ENCODE assay signal across 10 cellular contexts in the genomic region with DNA sequence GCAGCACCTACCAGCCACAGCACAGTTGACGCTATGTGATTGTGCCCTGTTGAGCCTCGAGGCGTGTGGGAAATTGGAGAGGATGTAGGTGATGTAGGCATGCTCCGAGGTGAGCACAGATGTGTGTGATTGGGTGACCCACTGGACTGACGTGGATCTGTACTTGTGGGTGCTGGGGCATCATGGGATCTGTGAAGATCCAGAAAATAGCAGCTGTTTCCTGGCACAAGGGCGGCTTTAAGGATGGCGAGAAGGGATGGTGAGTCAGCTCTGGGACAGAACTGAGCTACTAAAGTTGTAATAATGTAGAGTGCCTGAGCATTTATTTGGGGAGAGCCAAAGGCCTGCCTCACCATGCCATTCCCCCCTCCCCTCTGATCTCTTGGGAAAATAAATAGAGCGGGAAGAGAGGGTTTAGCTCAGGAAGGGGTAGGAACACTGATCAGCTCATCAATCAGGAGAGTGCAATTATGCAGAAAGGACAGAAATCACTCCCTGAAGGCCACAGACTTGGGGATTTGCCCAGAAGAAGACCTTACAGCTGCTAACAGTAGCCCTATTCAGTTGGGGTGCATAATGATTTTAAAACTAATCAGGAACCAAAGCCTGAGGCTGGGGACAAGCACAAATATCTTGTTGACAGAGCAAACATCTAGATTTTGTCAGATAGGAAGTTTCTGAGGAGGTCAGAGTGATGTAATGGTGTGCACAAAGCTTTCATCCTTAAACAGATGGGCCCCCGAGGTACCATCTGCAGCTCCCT. TPM values are rescaled to one million over a fixed set of nuclear protein-coding genes. Genes with fewer than 3 reads are reported as not detected.
DNase-seq lines count a peak whose midpoint lies in the region; ATAC-seq, FAIRE-seq and TF ChIP-seq lines count a peak whose summit lies in the region.
"Had no signal": no experiment of that assay in that cellular context is flagged by ENCODE, and none has a peak within 500 bp of the region (broad histone marks: within the 10 kb centered on the region; RNA-seq: fewer than 3 reads in every experiment).

No MANE protein-coding gene starts in this region.

- peak overlapping the region in 1 of 3 experiments; percentile 42 for H3K4me3 ChIP-seq in endothelial cell of umbilical vein (replicated peaks in 1 of 3; ENCODE audit: insufficient read depth in 1 of 3, low read depth in 1 of 3, low read length in 3 of 3)
- H3K4me3 ChIP-seq: cardiac muscle cell had no signal

- no TSS peak for BruUV-seq in endothelial cell of umbilical vein (replicated peaks; lab: Mats Ljungman, UMichigan)

- no peaks in the 10 kb centered on the region for H3K27me3 ChIP-seq in endothelial cell of umbilical vein (ENCODE audit: control insufficient read depth in 2 of 2, insufficient read depth in 2 of 2, low read length in 2 of 2)
- H3K27me3 ChIP-seq: cardiac muscle cell had no signal

- TF ChIP-seq CTCF in C4-2B (conservative IDR thresholded peaks at IDR 0.05): no peak
- TF ChIP-seq CTCF in endothelial cell of umbilical vein (IDR thresholded peaks at IDR 0.05; ENCODE audit: extremely low read depth in 1 of 2, insufficient read depth in 1 of 2, low read depth in 1 of 2, low read length in 2 of 2): no peak

- no peak overlapping the region for H2AFZ ChIP-seq in endothelial cell of umbilical vein (ENCODE audit: low read depth, low read length)

- TF ChIP-seq POLR2A in endothelial cell of umbilical vein (IDR thresholded peaks at IDR 0.05; ENCODE audit: low read depth, low read length): peak; percentile 32

- dilution Hi-C loops in endothelial cell of umbilical vein (cut with MboI; ENCODE audit: extremely low pct_ligation_motif_present, low sequenced_read_pairs): no loop called here

- intact Hi-C loops in endothelial cell of umbilical vein (cut with micrococcal nuclease): loop anchor here (1.0 to 2.0 kb wide), 4 partner anchors 28 to 66 kb away; no protein-coding TSS in a partner anchor

- no peaks in the 10 kb centered on the region for H3K9me3 ChIP-seq in endothelial cell of umbilical vein (replicated peaks; ENCODE audit: control insufficient read depth, insufficient read depth, low read length)

- peaks cover 5% of the 10 kb centered on the region for H4K20me1 ChIP-seq in endothelial cell of umbilical vein (replicated peaks; ENCODE audit: control insufficient read depth, extremely low read depth, insufficient read depth, low read length)

- CTCF ChIA-PET in endothelial cell of umbilical vein (lab: Charles Lee): interaction anchor here (0.8 to 4.6 kb wide), 15 partner anchors 10 to 680 kb away, joined by 3 to 53 read pairs (median 6); no protein-coding TSS in a partner anchor

- DNase-seq in NCI-H524 treated with DMSO at 0.1 percent for 48 hours (lab: John Stamatoyannopoulos, UW) (peak; percentile 46), endothelial cell of umbilical vein (ENCODE audit: low read depth, low spot score) (peak; percentile 86), occipital lobe (lab: John Stamatoyannopoulos, UW) (peak; percentile 22), NCI-H1048 (lab: John Stamatoyannopoulos, UW) (no peak), middle frontal gyrus (ENCODE audit: extremely low spot score, low spot score) (no peak)
- DNase-seq in activated effector memory CD4-positive, alpha-beta T cell treated with anti-CD3 and anti-CD28 coated beads, Interleukin-2, amount 50 U/mL, for 16 hours: no peak

- H3K9ac ChIP-seq in endothelial cell of umbilical vein (replicated peaks; ENCODE audit: extremely low read depth, insufficient read depth, low read length): peak overlapping the region; percentile 51

- H3K27ac ChIP-seq in C4-2B (peak overlapping the region; percentile 75), endothelial cell of umbilical vein (ENCODE audit: insufficient read depth, low read depth, low read length) (peak overlapping the region; percentile 87)

- peaks cover 41% of the 10 kb centered on the region for H3K4me1 ChIP-seq in endothelial cell of umbilical vein (ENCODE audit: control insufficient read depth, extremely low read depth, insufficient read depth, low read length)

- ATAC-seq in GM18498 (IDR thresholded peaks at IDR 0.05; ENCODE audit: unreplicated experiment): no peak

- peaks cover 82% of the 10 kb centered on the region for H3K79me2 ChIP-seq in endothelial cell of umbilical vein (ENCODE audit: control insufficient read depth, insufficient read depth, low read length)

- FAIRE-seq in endothelial cell of umbilical vein (lab: Jason Lieb, UNC): peak; percentile 76
- FAIRE-seq: TTC549 had no signal

- POLR2A ChIA-PET in endothelial cell of umbilical vein (lab: Charles Lee): interaction anchor here (0.6 to 1.0 kb wide), 2 partner anchors 74 to 95 kb away, joined by 3 to 4 read pairs; no protein-coding TSS in a partner anchor

- peak overlapping the region; percentile 91 for H3K4me2 ChIP-seq in endothelial cell of umbilical vein (ENCODE audit: insufficient read depth, low read length)

- H3K9me1 ChIP-seq in endothelial cell of umbilical vein (replicated peaks; ENCODE audit: control insufficient read depth, extremely low read depth, insufficient read depth, low read length): no peaks in the 10 kb centered on the region

- peaks cover 0 to 22% of the 10 kb centered on the region in 2 experiments for H3K36me3 ChIP-seq in endothelial cell of umbilical vein (ENCODE audit: control insufficient read depth in 2 of 2, extremely low read depth in 1 of 2, insufficient read depth in 2 of 2, low read length in 2 of 2)
- H3K36me3 ChIP-seq: cardiac muscle cell had no signal

TF ChIP-seq in endothelial cell of umbilical vein, 7 proteins besides CTCF, POLR2A, EP300 and RAD21:
- peak; percentile 47 for TF ChIP-seq POLR2AphosphoS5 (IDR thresholded peaks at IDR 0.05; ENCODE audit: insufficient read depth, low read depth, low read length)
- no peak for TF ChIP-seq MYC (IDR thresholded peaks at IDR 0.05; ENCODE audit: low read depth, low read length)
- peak; percentile 59 for TF ChIP-seq FOS (IDR thresholded peaks at IDR 0.05; ENCODE audit: borderline replicate concordance, insufficient read depth, low read length)
- TF ChIP-seq GATA2 (IDR thresholded peaks at IDR 0.05; ENCODE audit: insufficient read depth, insufficient read length, low read depth, low read length): no peak
- no peak for TF ChIP-seq EZH2 (IDR thresholded peaks at IDR 0.05; ENCODE audit: borderline replicate concordance, low read depth, low read length, severe bottlenecking)
- peak; percentile 58 for TF ChIP-seq JUN (IDR thresholded peaks at IDR 0.05; ENCODE audit: borderline replicate concordance, insufficient read depth, insufficient read length, low read depth)
- TF ChIP-seq, protein P1, sequence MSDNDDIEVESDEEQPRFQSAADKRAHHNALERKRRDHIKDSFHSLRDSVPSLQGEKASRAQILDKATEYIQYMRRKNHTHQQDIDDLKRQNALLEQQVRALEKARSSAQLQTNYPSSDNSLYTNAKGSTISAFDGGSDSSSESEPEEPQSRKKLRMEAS (IDR thresholded peaks at IDR 0.05; ENCODE audit: insufficient read depth, insufficient read length): peak; percentile 53
TF ChIP-seq in endothelial cell of umbilical vein: peak in this region for 4.

RNA-seq across cellular contexts. Expression of gene TANC1, which starts 30.2 kb away (rescaled TPM):
- total RNA-seq in endothelial cell of umbilical vein: 86.3 and 99.4 TPM in 2 replicates
- polyA plus RNA-seq in endothelial cell of umbilical vein: 52.2 and 58.9 TPM in 2 replicates
- polyA plus RNA-seq in endothelial cell of umbilical vein (2011; cell fraction: cytosol; rRNA removed): 38.4 and 43.3 TPM in 2 replicates
- 342 and 357 TPM in 2 replicates for polyA plus RNA-seq in endothelial cell of umbilical vein (2011; cell fraction: nucleus; rRNA removed)
- polyA plus RNA-seq in endothelial cell of umbilical vein (2012): 36.0 and 42.9 TPM in 2 replicates
- polyA minus RNA-seq in endothelial cell of umbilical vein: 200 and 209 TPM in 2 replicates
- 28.9 TPM for polyA minus RNA-seq in endothelial cell of umbilical vein (2011; cell fraction: cytosol; rRNA and poly(A)+ RNA removed)
- 300 and 392 TPM in 2 replicates for polyA minus RNA-seq in endothelial cell of umbilical vein (2011; cell fraction: nucleus; rRNA and poly(A)+ RNA removed)
- 8.9 TPM for total RNA-seq in occipital lobe

Comparison
In these comparisons a context has a peak if more than half of its experiments do, and no peak if none do; other contexts are left out.
1. DNase-seq: peak in NCI-H524 treated with DMSO at 0.1 percent for 48 hours (single experiment), endothelial cell of umbilical vein (single experiment) and occipital lobe (single experiment); none in activated effector memory CD4-positive, alpha-beta T cell treated with anti-CD3 and anti-CD28 coated beads, Interleukin-2, amount 50 U/mL, for 16 hours (single experiment), NCI-H1048 (single experiment) and middle frontal gyrus (single experiment).